ENCODE assay signal across 21 cellular contexts in the genomic region with DNA sequence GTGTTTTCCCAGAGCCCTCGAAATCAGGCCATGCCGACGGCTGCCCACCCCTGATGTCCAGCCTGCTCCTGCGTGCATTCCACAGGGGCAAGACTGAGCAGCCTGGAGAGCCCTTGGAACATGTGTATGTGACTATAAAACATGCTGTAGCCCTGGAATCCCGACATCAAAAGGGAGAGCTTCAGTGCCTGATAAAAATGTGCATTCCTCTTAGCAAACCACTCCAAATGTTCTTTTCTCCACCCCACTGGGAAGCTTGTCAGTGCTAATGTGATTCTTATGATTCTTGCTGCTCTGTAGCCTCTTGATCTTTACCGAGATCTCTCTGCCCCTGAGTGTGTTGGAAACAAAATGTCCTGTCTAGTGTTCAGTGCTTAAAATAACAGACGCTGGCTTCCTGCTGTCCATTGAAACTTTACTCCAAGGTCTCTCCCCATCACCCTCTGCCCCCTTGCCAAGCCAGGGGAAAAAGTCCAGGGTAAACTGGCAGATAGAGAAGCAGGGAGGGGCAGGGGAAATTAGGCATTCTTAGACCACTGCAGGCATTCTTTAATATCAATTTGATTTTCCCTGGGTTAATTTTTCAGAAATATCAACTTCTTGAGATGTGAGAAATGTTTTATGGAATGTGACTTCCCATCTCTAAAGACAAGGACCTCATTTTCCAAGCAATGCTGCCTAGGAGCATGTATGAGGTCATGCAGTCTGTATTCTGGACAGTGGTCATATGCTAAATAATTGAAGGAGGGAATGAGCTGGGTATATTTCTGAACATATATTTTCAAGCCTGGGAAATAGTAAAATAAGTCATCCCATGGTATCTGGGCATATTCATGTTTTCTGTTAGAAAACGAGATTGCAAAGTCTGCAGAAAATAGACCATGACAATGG.
DNase-seq lines count a peak whose midpoint lies in the region; ATAC-seq, FAIRE-seq and TF ChIP-seq lines count a peak whose summit lies in the region.
"Had no signal": no experiment of that assay in that cellular context is flagged by ENCODE, and none has a peak within 500 bp of the region (broad histone marks: within the 10 kb centered on the region; RNA-seq: fewer than 3 reads in every experiment).

No MANE protein-coding gene starts in this region.

- H3K4me3 ChIP-seq in Caco-2 (ENCODE audit: low read depth, low read length) (no peak overlapping the region), endodermal cell (ENCODE audit: low read length) (no peak overlapping the region), HepG2 (replicated peaks in 1 of 3; ENCODE audit: insufficient read depth in 1 of 3, low read depth in 2 of 3, low read length in 3 of 3) (no peak overlapping the region), esophagus squamous epithelium (no peak overlapping the region)
- H3K4me3 ChIP-seq: A549 had no signal

- no peak for FAIRE-seq in HepG2 (lab: Jason Lieb, UNC)
- FAIRE-seq: A549, GM12892 had no signal

- no peak for ATAC-seq in HepG2
- ATAC-seq: A549 had no signal

- CTCF ChIA-PET in Caco-2 (lab: Charles Lee) (interaction anchor here (0.6 to 1.1 kb wide), 2 partner anchors 16 to 222 kb away, joined by 3 to 5 read pairs; no protein-coding TSS in a partner anchor), HepG2 (lab: Yijun Ruan, JAX; ENCODE audit: low intra/inter-chr PET ratio, low total read pairs) (no interaction called here)

- H3K4me3 Mint-ChIP-seq in Caco-2 (ENCODE audit: unreplicated experiment), result no peak overlapping the region
- H3K4me3 Mint-ChIP-seq in endodermal cell, result no peak overlapping the region
- H3K4me3 Mint-ChIP-seq: activated CD4-positive, alpha-beta memory T cell treated with anti-CD3 and anti-CD28 coated beads, Interleukin-2, amount 10 ng/mL, durations not matched to agents 7 days and 5 days; CD4-positive, alpha-beta T cell; HFFc6 had no signal

- peak overlapping the region; percentile 26 for H3K27ac ChIP-seq in endodermal cell (ENCODE audit: low read depth, low read length)
- H3K27ac ChIP-seq in HepG2 (ENCODE audit: extremely low read length, insufficient read depth, low read length), result no peak overlapping the region
- peak overlapping the region in 2 of 4 donors; percentile 28 to 49 for H3K27ac ChIP-seq in esophagus squamous epithelium
- H3K27ac ChIP-seq: A549, HL-60, KMS-11, parathyroid adenoma had no signal

- H3K36me3 ChIP-seq in Caco-2 (ENCODE audit: control insufficient read depth, insufficient read depth, low read length) (peaks cover 5% of the 10 kb centered on the region), endodermal cell (ENCODE audit: control insufficient read depth, insufficient read depth, low read length) (no peaks in the 10 kb centered on the region), HepG2 (replicated peaks in 1 of 2; ENCODE audit: control insufficient read depth in 1 of 2, insufficient read depth in 2 of 2, low read length in 2 of 2) (peaks cover 12 to 28% of the 10 kb centered on the region in 2 experiments; a peak in 4 of 5 replicates), esophagus squamous epithelium (no peaks in the 10 kb centered on the region)

- no peaks in the 10 kb centered on the region for H3K27me3 ChIP-seq in Caco-2 (replicated peaks; ENCODE audit: control insufficient read depth, insufficient read depth, low read length)
- H3K27me3 ChIP-seq in endodermal cell (ENCODE audit: control insufficient read depth, insufficient read depth, low read length, poor library complexity, severe bottlenecking), result no peaks in the 10 kb centered on the region
- H3K27me3 ChIP-seq in HepG2 (ENCODE audit: control insufficient read depth in 1 of 2, insufficient read depth in 2 of 2, low read length in 2 of 2), result no peaks in the 10 kb centered on the region
- no peaks in the 10 kb centered on the region for H3K27me3 ChIP-seq in esophagus squamous epithelium

- H3K4me2 ChIP-seq in HepG2 (ENCODE audit: low read depth, low read length), result no peak overlapping the region
- H3K4me2 ChIP-seq: A549, KMS-11 had no signal

- no peak overlapping the region for H2AFZ ChIP-seq in HepG2 (ENCODE audit: low read length)
- H2AFZ ChIP-seq: parathyroid adenoma had no signal

- TF ChIP-seq POLR2A in HepG2 (IDR thresholded peaks at IDR 0.05; ENCODE audit: insufficient read depth in 1 of 2, low read depth in 2 of 2, low read length in 2 of 2), result no peak
- TF ChIP-seq POLR2A in esophagus squamous epithelium (IDR thresholded peaks at IDR 0.05), result no peak

- POLR2A ChIA-PET in Caco-2 (lab: Charles Lee), result no interaction called here
- POLR2A ChIA-PET in HepG2 (lab: Yijun Ruan, JAX), result no interaction called here

- H3K9me3 ChIP-seq in Caco-2, result peaks cover 6% of the 10 kb centered on the region; the same call in 1 of the 2 replicates
- no peaks in the 10 kb centered on the region for H3K9me3 ChIP-seq in endodermal cell (ENCODE audit: control insufficient read depth, low read length)
- no peaks in the 10 kb centered on the region for H3K9me3 ChIP-seq in HepG2 (ENCODE audit: low read length)
- no peaks in the 10 kb centered on the region for H3K9me3 ChIP-seq in esophagus squamous epithelium

- no peak overlapping the region for H3K9ac ChIP-seq in endodermal cell (ENCODE audit: extremely low read depth, low read length, poor library complexity, severe bottlenecking)
- H3K9ac ChIP-seq in HepG2 (ENCODE audit: insufficient read depth, low read depth, low read length), result no peak overlapping the region
- H3K9ac ChIP-seq: KMS-11, parathyroid adenoma had no signal

- TF ChIP-seq EP300 in HepG2 (IDR thresholded peaks at IDR 0.05; ENCODE audit: low read depth in 2 of 2, low read length in 2 of 2) (no peak), HepG2 (CRISPR knock-in tag; IDR thresholded peaks at IDR 0.05; ENCODE audit: borderline replicate concordance) (no peak)

- peaks cover 21% of the 10 kb centered on the region for H3K9me3 Mint-ChIP-seq in Caco-2 (ENCODE audit: unreplicated experiment)
- H3K9me3 Mint-ChIP-seq in endodermal cell, result peaks cover 2% of the 10 kb centered on the region
- H3K9me3 Mint-ChIP-seq: activated CD4-positive, alpha-beta memory T cell treated with anti-CD3 and anti-CD28 coated beads, Interleukin-2, amount 10 ng/mL, durations not matched to agents 7 days and 5 days; CD4-positive, alpha-beta T cell had no signal

- WGBS in endodermal cell (ENCODE audit: insufficient coverage in 1 of 2, insufficient read length in 1 of 2), 2 experiments, result 56 to 80% methylated on average over 3 to 8 of the region's 8 CpGs
- 93% methylated on average over 8 of the region's 8 CpGs for WGBS in HepG2 (ENCODE audit: low lambda C conversion rate)
- 53 to 58% methylated on average over 3 to 6 of the region's 8 CpGs for WGBS in esophagus squamous epithelium, 2 donors

- DNase-seq in Caco-2, result no peak
- no peak for DNase-seq in endodermal cell
- no peak for DNase-seq in HepG2 (ENCODE audit: low spot score)
- peak; percentile 23 for DNase-seq in putamen (ENCODE audit: low spot score)
- no peak for DNase-seq in GDM1 (lab: John Stamatoyannopoulos, UW)
- no peak for DNase-seq in esophagus squamous epithelium (lab: John Stamatoyannopoulos, UW)
- no peak for DNase-seq in activated naive CD4-positive, alpha-beta T cell treated with Interleukin-2 at 50 U/mL for 16 hours
- no peak for DNase-seq in NCI-H1694 (lab: John Stamatoyannopoulos, UW)
- DNase-seq: activated CD4-positive, alpha-beta memory T cell treated with anti-CD3 and anti-CD28 coated beads, Interleukin-2, amount 10 ng/mL, durations not matched to agents 7 days and 5 days; amygdala; CD4-positive, alpha-beta T cell; HFFc6; midbrain; NCI-H1105; NCI-H510A treated with DMSO at 0.1 percent for 48 hours; OCI-M1 had no signal

- H3K27ac Mint-ChIP-seq in Caco-2 (ENCODE audit: unreplicated experiment), result peak overlapping the region; percentile 23
- peak overlapping the region; percentile 27 for H3K27ac Mint-ChIP-seq in endodermal cell
- H3K27ac Mint-ChIP-seq: activated CD4-positive, alpha-beta memory T cell treated with anti-CD3 and anti-CD28 coated beads, Interleukin-2, amount 10 ng/mL, durations not matched to agents 7 days and 5 days; CD4-positive, alpha-beta T cell; HFFc6 had no signal

- intact Hi-C loops in Caco-2 (cut with micrococcal nuclease; ENCODE audit: unreplicated experiment), result no loop called here
- intact Hi-C loops in HepG2 (cut with micrococcal nuclease; ENCODE audit: unreplicated experiment), result no loop called here
- intact Hi-C loops in esophagus squamous epithelium (cut with DNase I), result no loop called here

- no peaks in the 10 kb centered on the region for H4K20me1 ChIP-seq in HepG2 (ENCODE audit: insufficient read depth, low read length)

- in situ Hi-C loops in HepG2 (cut with HindIII; ENCODE audit: extremely low pct_ligation_motif_present, low pct_unique_long_range_greater_than_20kb), result no loop called here

- H3K4me1 ChIP-seq in Caco-2 (no peaks in the 10 kb centered on the region), endodermal cell (ENCODE audit: control insufficient read depth, insufficient read depth, low read length) (peaks cover 3% of the 10 kb centered on the region), HepG2 (ENCODE audit: insufficient read depth, low read length) (peaks cover 12% of the 10 kb centered on the region; the same call in 1 of the 2 replicates), esophagus squamous epithelium (peaks cover 0 to 5% (median 0%) of the 10 kb centered on the region in 3 donors)
- H3K4me1 ChIP-seq: A549, parathyroid adenoma had no signal

- H3K79me2 ChIP-seq in HepG2 (ENCODE audit: insufficient read depth, low read length), result no peaks in the 10 kb centered on the region
- H3K79me2 ChIP-seq: parathyroid adenoma had no signal

- TF ChIP-seq CTCF in Caco-2 (IDR thresholded peaks at IDR 0.05; ENCODE audit: insufficient read depth in 1 of 2, low read depth in 1 of 2, low read length in 1 of 2, severe bottlenecking in 1 of 2, unreplicated experiment in 1 of 2) (no peak), endodermal cell (conservative IDR thresholded peaks at IDR 0.05) (no peak), HepG2 (CRISPR knock-in tag; IDR thresholded peaks at IDR 0.05) (no peak), esophagus squamous epithelium (IDR thresholded peaks at IDR 0.05) (no peak)

- TF ChIP-seq RAD21 in HepG2 (CRISPR knock-in tag; IDR thresholded peaks at IDR 0.05), result no peak

- H3K27me3 Mint-ChIP-seq in Caco-2 (ENCODE audit: insufficient read depth, unreplicated experiment) (no peaks in the 10 kb centered on the region), endodermal cell (ENCODE audit: insufficient read depth) (no peaks in the 10 kb centered on the region)

- BruUV-seq in Caco-2 (replicated peaks; lab: Mats Ljungman, UMichigan) (no TSS peak), HepG2 (replicated peaks; lab: Mats Ljungman, UMichigan) (no TSS peak)

- H3K36me3 Mint-ChIP-seq in Caco-2 (ENCODE audit: insufficient read depth, unreplicated experiment) (peaks cover 11% of the 10 kb centered on the region), endodermal cell (ENCODE audit: low read depth) (no peaks in the 10 kb centered on the region)

- peaks cover 12% of the 10 kb centered on the region for H3K4me1 Mint-ChIP-seq in Caco-2 (ENCODE audit: low read depth, unreplicated experiment)
- H3K4me1 Mint-ChIP-seq in endodermal cell, result peaks cover 16% of the 10 kb centered on the region
- H3K4me1 Mint-ChIP-seq: activated CD4-positive, alpha-beta memory T cell treated with anti-CD3 and anti-CD28 coated beads, Interleukin-2, amount 10 ng/mL, durations not matched to agents 7 days and 5 days had no signal
